ENCODE assay signal across 16 cellular contexts in genomic region chr2:66582975-66583842, GRCh38.
DNase-seq lines count a peak whose midpoint lies in the region; TF ChIP-seq lines count a peak whose summit lies in the region.
"Had no signal": no experiment of that assay in that cellular context is flagged by ENCODE, and none has a peak within 500 bp of the region (broad histone marks: within the 10 kb centered on the region; RNA-seq: fewer than 3 reads in every experiment).

No MANE protein-coding gene starts in this region.

- 22 to 62% (median 53%) methylated on average over 26 of the region's 26 CpGs for WGBS in ovary, 3 donors
- no CpG with 5 or more reads among the region's 26 CpGs for WGBS in neuronal stem cell (ENCODE audit: extremely low coverage in 2 of 2, insufficient read length in 2 of 2, insufficient replicate concordance in 1 of 2), 2 donors

- no peak overlapping the region for H2AK5ac ChIP-seq in neuronal stem cell (ENCODE audit: low read depth, low read length)

- no peaks in the 10 kb centered on the region for H3K36me3 Mint-ChIP-seq in type B pancreatic cell

- TF ChIP-seq EP300 in ovary (IDR thresholded peaks at IDR 0.05): no peak

- no peak overlapping the region for H2AFZ ChIP-seq in neuronal stem cell (ENCODE audit: low read length)

- H3K36me3 ChIP-seq in ovary: no peaks in the 10 kb centered on the region
- no peaks in the 10 kb centered on the region for H3K36me3 ChIP-seq in neuronal stem cell (replicated peaks in 1 of 2; ENCODE audit: control insufficient read depth in 2 of 2, insufficient read depth in 2 of 2, low read length in 2 of 2)

- no peak overlapping the region for H2BK5ac ChIP-seq in neuronal stem cell (ENCODE audit: low read length)

- intact Hi-C loops in ovary (cut with DNase I): loop anchor here in 3 of 4 donors (2.0 to 10.0 kb wide), 3 partner anchors 108 to 122 kb away; no protein-coding TSS in a partner anchor

- H3K27me3 ChIP-seq in ovary (no peaks in the 10 kb centered on the region), neuronal stem cell (ENCODE audit: control insufficient read depth in 3 of 3, insufficient read depth in 3 of 3, low read depth in 1 of 3, low read length in 3 of 3) (peaks cover 9 to 68% (median 37%) of the 10 kb centered on the region in 3 experiments)

- H3K4me1 Mint-ChIP-seq in type B pancreatic cell (ENCODE audit: unreplicated experiment): peaks cover 28% of the 10 kb centered on the region

- H3K23ac ChIP-seq in neuronal stem cell (ENCODE audit: low read depth, low read length, poor library complexity): no peak overlapping the region

- peak; percentile 31 for DNase-seq in A172 (ENCODE audit: low spot score)
- no peak for DNase-seq in foreskin fibroblast
- DNase-seq in ovary: peak in 3 of 5 donors; percentile 26 to 47 (median 35)
- no peak for DNase-seq in type B pancreatic cell (ENCODE audit: extremely low spot score, unreplicated experiment)
- no peak for DNase-seq in neuronal stem cell (ENCODE audit: low spot score)
- DNase-seq in activated T-cell treated with anti-CD3 and anti-CD28 coated beads for 4 hours: no peak
- no peak for DNase-seq in activated CD4-positive, CD25-positive, alpha-beta regulatory T cell (lab: John Stamatoyannopoulos, UW)
- DNase-seq: activated CD4-positive, alpha-beta T cell treated with anti-CD3 and anti-CD28 coated beads for 1 hour; activated T-cell treated with anti-CD3 and anti-CD28 coated beads, Interleukin-2, amount 50 U/mL, for 1 hour; NCI-H446 treated with DMSO at 0.1 percent for 48 hours; PC-3; SW 1271 had no signal

- no peak overlapping the region for H3K14ac ChIP-seq in neuronal stem cell (ENCODE audit: low read length)

- H4K91ac ChIP-seq in neuronal stem cell (ENCODE audit: low read depth, low read length, poor library complexity): no peak overlapping the region

- no peak overlapping the region for H3K27ac Mint-ChIP-seq in type B pancreatic cell
- H3K27ac Mint-ChIP-seq: dendritic cell treated with granulocyte-macrophage colony-stimulating factor and Interleukin-4, amounts not matched to agents 40 ng/mL and 50 ng/mL, for 4 days; IgD-negative memory B cell had no signal

- peaks cover 1% of the 10 kb centered on the region for H3K4me1 ChIP-seq in ovary (ENCODE audit: insufficient read depth)
- H3K4me1 ChIP-seq in neuronal stem cell (ENCODE audit: control insufficient read depth in 2 of 2, insufficient read depth in 1 of 2, low read depth in 1 of 2, low read length in 2 of 2): peaks cover 8% of the 10 kb centered on the region in 2 donors

- peaks cover 21% of the 10 kb centered on the region for H3K27me3 Mint-ChIP-seq in type B pancreatic cell

- TF ChIP-seq POLR2A in ovary (IDR thresholded peaks at IDR 0.05): no peak

- H2BK12ac ChIP-seq in neuronal stem cell (ENCODE audit: low read length): no peak overlapping the region

- H3K4me3 ChIP-seq in WI38 (ENCODE audit: low read depth, low read length) (peak overlapping the region; percentile 66), foreskin fibroblast (ENCODE audit: low read depth in 1 of 2, low read length in 2 of 2) (peak overlapping the region; percentile 58 to 61), ovary (peak overlapping the region; percentile 50), neuronal stem cell (ENCODE audit: low read length in 2 of 2) (no peak overlapping the region)
- H3K4me3 ChIP-seq: skin epidermis had no signal

- H4K8ac ChIP-seq in neuronal stem cell (ENCODE audit: low read depth, low read length): no peak overlapping the region

- H3K27ac ChIP-seq in ovary (peak overlapping the region; percentile 81 to 99), neuronal stem cell (replicated peaks; ENCODE audit: low read length) (no peak overlapping the region)

- no peak overlapping the region for H3K4me3 Mint-ChIP-seq in type B pancreatic cell
- H3K4me3 Mint-ChIP-seq: dendritic cell treated with granulocyte-macrophage colony-stimulating factor and Interleukin-4, amounts not matched to agents 40 ng/mL and 50 ng/mL, for 4 days; IgD-negative memory B cell had no signal

- no peak overlapping the region for H2BK15ac ChIP-seq in neuronal stem cell (ENCODE audit: low read length)

- H2BK120ac ChIP-seq in neuronal stem cell (ENCODE audit: low read depth, low read length): no peak overlapping the region

- H3K9me3 Mint-ChIP-seq in type B pancreatic cell: no peaks in the 10 kb centered on the region
- H3K9me3 Mint-ChIP-seq: dendritic cell treated with granulocyte-macrophage colony-stimulating factor and Interleukin-4, amounts not matched to agents 40 ng/mL and 50 ng/mL, for 4 days had no signal

- H3K4me2 ChIP-seq in neuronal stem cell (ENCODE audit: insufficient read depth, low read length, poor library complexity, severe bottlenecking): no peak overlapping the region

- TF ChIP-seq CTCF in WI38 (IDR thresholded peaks at IDR 0.05; ENCODE audit: low read depth, low read length): no peak
- no peak for TF ChIP-seq CTCF in foreskin fibroblast (IDR thresholded peaks at IDR 0.05; ENCODE audit: low read depth, low read length)
- TF ChIP-seq CTCF in ovary (IDR thresholded peaks at IDR 0.05): no peak
- TF ChIP-seq CTCF in type B pancreatic cell (conservative IDR thresholded peaks at IDR 0.05): no peak

- H3K9ac ChIP-seq in neuronal stem cell (ENCODE audit: low read depth, low read length, poor library complexity): no peak overlapping the region

- no peaks in the 10 kb centered on the region for H3K79me1 ChIP-seq in neuronal stem cell (ENCODE audit: low read depth, low read length)

- no peaks in the 10 kb centered on the region for H3K9me3 ChIP-seq in ovary
- H3K9me3 ChIP-seq in neuronal stem cell (replicated peaks in 1 of 2; ENCODE audit: control insufficient read depth in 2 of 2, insufficient read depth in 1 of 2, low read depth in 1 of 2, low read length in 2 of 2): peaks cover 0 to 13% of the 10 kb centered on the region in 2 donors

- H3K18ac ChIP-seq in neuronal stem cell (ENCODE audit: low read length): no peak overlapping the region

- no peak overlapping the region for H3K4ac ChIP-seq in neuronal stem cell (ENCODE audit: low read length)

Comparison
In these comparisons a context has a peak if more than half of its experiments do, and no peak if none do; other contexts are left out.
1. DNase-seq: peak in A172 (single experiment) and ovary (3 of 5); none in foreskin fibroblast (0 of 2), type B pancreatic cell (single experiment), neuronal stem cell (single experiment), activated T-cell treated with anti-CD3 and anti-CD28 coated beads for 4 hours (single experiment) and activated CD4-positive, CD25-positive, alpha-beta regulatory T cell (0 of 4).
2. H3K4me3 ChIP-seq: peak in WI38 (single experiment), foreskin fibroblast (2 of 2) and ovary (single experiment); none in neuronal stem cell (0 of 2).